In genomic region chr1:229645296-229646050, GRCh38 we compare ENCODE assay signal across 1 cellular context.
TF ChIP-seq lines count a peak whose summit lies in the region.

No MANE protein-coding gene starts in this region.

TF ChIP-seq in GM23338, 12 proteins besides CTCF, POLR2A, EP300 and RAD21 (continued from another document):
- no peak for TF ChIP-seq REST (IDR thresholded peaks at IDR 0.05; ENCODE audit: unreplicated experiment)
- TF ChIP-seq JUNB (IDR thresholded peaks at IDR 0.05; ENCODE audit: unreplicated experiment), result no peak
- TF ChIP-seq ZNF462 (CRISPR knock-in tag; IDR thresholded peaks at IDR 0.05), result no peak
- TF ChIP-seq STAT1 (IDR thresholded peaks at IDR 0.05; ENCODE audit: unreplicated experiment), result no peak
- no peak for TF ChIP-seq EZH2phosphoT487 (IDR thresholded peaks at IDR 0.05; ENCODE audit: unreplicated experiment)
- no peak for TF ChIP-seq ZNF114 (CRISPR knock-in tag; IDR thresholded peaks at IDR 0.05)
